ENCODE assay signal across 10 cellular contexts in genomic region chr1:67793562-67793961, GRCh38. TPM values are rescaled to one million over a fixed set of nuclear protein-coding genes. Genes with fewer than 3 reads are reported as not detected.
A peak's percentile ranks its signal among the peaks of the same experiment; 100 is the strongest.
DNase-seq lines count a peak whose midpoint lies in the region; ATAC-seq and TF ChIP-seq lines count a peak whose summit lies in the region.
"Had no signal": no experiment of that assay in that cellular context is flagged by ENCODE, and none has a peak within 500 bp of the region (broad histone marks: within the 10 kb centered on the region; RNA-seq: fewer than 3 reads in every experiment).

No MANE protein-coding gene starts in this region.

- 37% methylated on average over 2 of the region's 3 CpGs; no CpG with 5 or more reads in 1 of the 2 experiments for WGBS in IMR-90 (ENCODE audit: extremely low coverage in 2 of 2, insufficient read length in 1 of 2), 2 experiments

- H3K23ac ChIP-seq in IMR-90 (ENCODE audit: low read depth, low read length), result peak overlapping the region; percentile 75

- H3K36me3 ChIP-seq in IMR-90 (ENCODE audit: control insufficient read depth, insufficient read depth, low read length) (no peaks in the 10 kb centered on the region), brain microvascular endothelial cell (replicated peaks) (peaks cover 5% of the 10 kb centered on the region), stomach smooth muscle (ENCODE audit: control insufficient read depth in 2 of 2, insufficient read depth in 2 of 2, low read length in 2 of 2) (no peaks in the 10 kb centered on the region)

- no peak for TF ChIP-seq RAD21 in IMR-90 (IDR thresholded peaks at IDR 0.05; ENCODE audit: low read length)

- in situ Hi-C loops in IMR-90 (cut with MboI; ENCODE audit: low sequenced_read_pairs) (no loop called here), brain microvascular endothelial cell (cut with HindIII; ENCODE audit: low pct_ligation_motif_present, low sequenced_read_pairs) (no loop called here)

- H4K8ac ChIP-seq in IMR-90 (ENCODE audit: low read depth in 2 of 2, low read length in 2 of 2), result peak overlapping the region; percentile 17 to 47; a peak in 3 of 4 replicates

- H3K14ac ChIP-seq in IMR-90 (replicated peaks; ENCODE audit: low read depth, low read length), result peak overlapping the region; percentile 87

- dilution Hi-C loops in IMR-90 (cut with HindIII; ENCODE audit: low sequenced_read_pairs, unreplicated experiment), result no loop called here

- H3K27ac ChIP-seq in IMR-90 (ENCODE audit: insufficient read depth, low read length), result peak overlapping the region; percentile 86
- peak overlapping the region; percentile 90 for H3K27ac ChIP-seq in brain microvascular endothelial cell
- H3K27ac ChIP-seq in stomach smooth muscle (ENCODE audit: low read length), result peak overlapping the region; percentile 53

- H3K4me2 ChIP-seq in IMR-90 (ENCODE audit: low read depth, low read length), result peak overlapping the region; percentile 31

- ATAC-seq in IMR-90 (ENCODE audit: low read depth), result peak; percentile 22
- no peak for ATAC-seq in GM18867 (IDR thresholded peaks at IDR 0.05; ENCODE audit: unreplicated experiment)
- no peak for ATAC-seq in HG02885 (IDR thresholded peaks at IDR 0.05; ENCODE audit: poor library complexity, unreplicated experiment)

- H3K9me3 ChIP-seq in IMR-90 (ENCODE audit: control insufficient read depth, insufficient read depth, low read length) (no peaks in the 10 kb centered on the region), stomach smooth muscle (ENCODE audit: control insufficient read depth in 2 of 2, low read length in 2 of 2) (no peaks in the 10 kb centered on the region)

- POLR2A ChIA-PET in IMR-90 (lab: Charles Lee; ENCODE audit: unreplicated experiment), result no interaction called here

- TF ChIP-seq CTCF in IMR-90 (conservative IDR thresholded peaks at IDR 0.05; ENCODE audit: low read depth, low read length), result no peak
- no peak for TF ChIP-seq CTCF in brain microvascular endothelial cell (IDR thresholded peaks at IDR 0.05; ENCODE audit: low read depth, low read length, missing control alignments)

- H3K79me1 ChIP-seq in IMR-90 (ENCODE audit: low read depth in 1 of 2, low read length in 2 of 2), result peaks cover 33 to 85% of the 10 kb centered on the region in 2 experiments

- peak overlapping the region; percentile 86 for H3K18ac ChIP-seq in IMR-90 (ENCODE audit: low read depth, low read length)

- H4K20me1 ChIP-seq in IMR-90 (ENCODE audit: insufficient read depth, low read length), result peaks cover 20% of the 10 kb centered on the region

- H2AK5ac ChIP-seq in IMR-90 (ENCODE audit: low read depth, low read length), result peak overlapping the region; percentile 23; the same call in 1 of the 2 replicates

- H3K9me1 ChIP-seq in IMR-90 (ENCODE audit: insufficient read depth, low read length), result peaks cover 32% of the 10 kb centered on the region

- H4K91ac ChIP-seq in IMR-90 (ENCODE audit: insufficient read depth, low read depth, low read length), result peak overlapping the region; percentile 93

- H3K56ac ChIP-seq in IMR-90 (ENCODE audit: extremely low read depth, insufficient read depth, low read length), result peak overlapping the region; percentile 87

- peak overlapping the region; percentile 56 for H2BK20ac ChIP-seq in IMR-90 (ENCODE audit: low read depth, low read length)

- H2AFZ ChIP-seq in IMR-90 (replicated peaks; ENCODE audit: low read length, poor library complexity), result peak overlapping the region; percentile 9

- H2AK9ac ChIP-seq in IMR-90 (replicated peaks; ENCODE audit: low read depth, low read length, poor library complexity), result peak overlapping the region; percentile 87

- H3K4me1 ChIP-seq in IMR-90 (ENCODE audit: control insufficient read depth, insufficient read depth, low read length) (peaks cover 27% of the 10 kb centered on the region), stomach smooth muscle (ENCODE audit: control insufficient read depth, insufficient read depth, low read length) (peaks cover 31% of the 10 kb centered on the region)

- no TSS peak for BruUV-seq in IMR-90 (replicated peaks; lab: Mats Ljungman, UMichigan)

- H3K4ac ChIP-seq in IMR-90 (ENCODE audit: low read depth, low read length), result peak overlapping the region; percentile 93

- DNase-seq in IMR-90, result peak; percentile 63
- DNase-seq in brain microvascular endothelial cell, result peak; percentile 51
- DNase-seq in iris pigment epithelial cell (ENCODE audit: low read depth), result peak; percentile 67
- DNase-seq in activated CD8-positive, alpha-beta memory T cell treated with anti-CD3 and anti-CD28 coated beads for 24 hours, result no peak
- no peak for DNase-seq in midbrain (lab: John Stamatoyannopoulos, UW)
- DNase-seq: activated naive CD8-positive, alpha-beta T cell treated with anti-CD3 and anti-CD28 coated beads, Interleukin-2, amount 10 ng/mL, durations not matched to agents 7 days and 5 days; Calu3 had no signal

- CTCF ChIA-PET in IMR-90 (lab: Yijun Ruan, JAX), result interaction anchor here (0.7 to 1.0 kb wide), 3 partner anchors 9 to 670 kb away, joined by 3 to 9 read pairs (median 5); no protein-coding TSS in a partner anchor

- intact Hi-C loops in IMR-90 (cut with micrococcal nuclease), result no loop called here

- peak overlapping the region; percentile 84 for H2BK120ac ChIP-seq in IMR-90 (ENCODE audit: low read depth, low read length)

- H2BK15ac ChIP-seq in IMR-90 (ENCODE audit: low read depth, low read length), result peak overlapping the region; percentile 92; the same call in 2 of the 3 replicates

- H3K9ac ChIP-seq in IMR-90 (ENCODE audit: low read depth, low read length) (peak overlapping the region; percentile 34), stomach smooth muscle (ENCODE audit: low read length in 2 of 2) (no peak overlapping the region)

- no peak for TF ChIP-seq POLR2A in IMR-90 (IDR thresholded peaks at IDR 0.05; ENCODE audit: low read depth, low read length)

- H3K27me3 ChIP-seq in IMR-90 (ENCODE audit: control insufficient read depth, insufficient read depth, low read length) (no peaks in the 10 kb centered on the region), brain microvascular endothelial cell (replicated peaks) (no peaks in the 10 kb centered on the region), stomach smooth muscle (ENCODE audit: control insufficient read depth in 1 of 2, insufficient read depth in 2 of 2, low read length in 2 of 2) (no peaks in the 10 kb centered on the region)

- H3K4me3 ChIP-seq in IMR-90 (ENCODE audit: insufficient read depth, low read depth, low read length) (no peak overlapping the region), brain microvascular endothelial cell (ENCODE audit: low read depth, low read length) (no peak overlapping the region), stomach smooth muscle (ENCODE audit: low read length in 2 of 2) (no peak overlapping the region)

- H2BK5ac ChIP-seq in IMR-90 (ENCODE audit: low read depth, low read length, poor library complexity, severe bottlenecking), result peak overlapping the region; percentile 86

- H4K5ac ChIP-seq in IMR-90 (ENCODE audit: low read depth, low read length), result peak overlapping the region; percentile 1; the same call in 1 of the 2 replicates

TF ChIP-seq in IMR-90, 13 proteins besides CTCF, POLR2A, EP300 and RAD21:
- no peak for TF ChIP-seq CEBPB (IDR thresholded peaks at IDR 0.05; ENCODE audit: low read depth, low read length)
- no peak for TF ChIP-seq FOS (IDR thresholded peaks at IDR 0.05; ENCODE audit: low read depth, low read length)
- no peak for TF ChIP-seq ELK1 (IDR thresholded peaks at IDR 0.05; ENCODE audit: borderline replicate concordance, low read depth, low read length)
- TF ChIP-seq USF2 (IDR thresholded peaks at IDR 0.05; ENCODE audit: low read depth, low read length), result no peak
- TF ChIP-seq MAZ (IDR thresholded peaks at IDR 0.05; ENCODE audit: borderline replicate concordance, low read depth, low read length), result no peak
- no peak for TF ChIP-seq RFX5 (IDR thresholded peaks at IDR 0.05; ENCODE audit: low read depth, low read length)
- TF ChIP-seq CHD1 (IDR thresholded peaks at IDR 0.05; ENCODE audit: low read depth, low read length), result no peak
- no peak for TF ChIP-seq BHLHE40 (IDR thresholded peaks at IDR 0.05; ENCODE audit: low read depth, low read length)
- TF ChIP-seq SMC3 (IDR thresholded peaks at IDR 0.05; ENCODE audit: low read depth, low read length), result no peak

RNA-seq across cellular contexts. Expression of gene GNG12, which starts 39.7 kb away (rescaled TPM):
- total RNA-seq in IMR-90 (2012; rRNA removed), result 132 and 233 TPM in 2 replicates
- polyA plus RNA-seq in IMR-90 (2012; rRNA removed), result 74.4 and 92.3 TPM in 2 replicates
- 15.5 and 25.7 TPM in 2 replicates for polyA plus RNA-seq in IMR-90 (2012; cell fraction: cytosol; rRNA removed)
- 4.8 and 43.9 TPM in 2 replicates for polyA plus RNA-seq in IMR-90 (2012; cell fraction: nucleus; rRNA removed; ENCODE audit: low replicate concordance)
- total RNA-seq: activated naive CD8-positive, alpha-beta T cell treated with anti-CD3 and anti-CD28 coated beads, Interleukin-2, amount 10 ng/mL, durations not matched to agents 7 days and 5 days had no signal

Comparison
In these comparisons a context has a peak if more than half of its experiments do, and no peak if none do; other contexts are left out.
1. DNase-seq: peak in IMR-90 (single experiment), brain microvascular endothelial cell (single experiment) and iris pigment epithelial cell (single experiment); none in activated CD8-positive, alpha-beta memory T cell treated with anti-CD3 and anti-CD28 coated beads for 24 hours (single experiment) and midbrain (single experiment).
2. Peak in every context shown above with its lines, with median percentiles within 50 percentile points of each other: H3K27ac ChIP-seq.